In the genomic region with DNA sequence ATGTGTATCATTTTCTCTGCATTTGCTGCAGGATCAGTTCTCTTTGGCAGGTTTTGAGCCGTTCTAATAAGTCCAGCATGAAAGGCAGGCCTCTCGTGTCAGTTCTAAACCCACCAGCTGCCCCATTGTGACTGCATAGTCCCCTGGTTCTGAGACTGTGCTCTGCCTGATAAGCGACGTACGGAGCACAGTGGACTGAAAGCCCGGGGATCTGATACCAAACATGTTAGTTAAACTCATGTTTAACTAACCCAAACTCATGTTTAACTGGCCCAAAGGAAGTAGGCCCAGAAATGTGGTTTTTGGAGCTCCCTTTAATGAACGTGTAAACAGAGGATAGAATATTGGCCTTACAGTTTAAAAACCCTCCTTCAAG, we compare ENCODE assay signal across 1 cellular context.
TF ChIP-seq lines count a peak whose summit lies in the region.

No MANE protein-coding gene starts in this region.

TF ChIP-seq in HCT116, 20 proteins besides CTCF, POLR2A, EP300 and RAD21 (continued from another document):
- TF ChIP-seq, protein P1, sequence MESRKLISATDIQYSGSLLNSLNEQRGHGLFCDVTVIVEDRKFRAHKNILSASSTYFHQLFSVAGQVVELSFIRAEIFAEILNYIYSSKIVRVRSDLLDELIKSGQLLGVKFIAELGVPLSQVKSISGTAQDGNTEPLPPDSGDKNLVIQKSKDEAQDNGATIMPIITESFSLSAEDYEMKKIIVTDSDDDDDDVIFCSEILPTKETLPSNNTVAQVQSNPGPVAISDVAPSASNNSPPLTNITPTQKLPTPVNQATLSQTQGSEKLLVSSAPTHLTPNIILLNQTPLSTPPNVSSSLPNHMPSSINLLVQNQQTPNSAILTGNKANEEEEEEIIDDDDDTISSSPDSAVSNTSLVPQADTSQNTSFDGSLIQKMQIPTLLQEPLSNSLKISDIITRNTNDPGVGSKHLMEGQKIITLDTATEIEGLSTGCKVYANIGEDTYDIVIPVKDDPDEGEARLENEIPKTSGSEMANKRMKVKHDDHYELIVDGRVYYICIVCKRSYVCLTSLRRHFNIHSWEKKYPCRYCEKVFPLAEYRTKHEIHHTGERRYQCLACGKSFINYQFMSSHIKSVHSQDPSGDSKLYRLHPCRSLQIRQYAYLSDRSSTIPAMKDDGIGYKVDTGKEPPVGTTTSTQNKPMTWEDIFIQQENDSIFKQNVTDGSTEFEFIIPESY (IDR thresholded peaks at IDR 0.05; ENCODE audit: extremely low read depth, insufficient replicate concordance, low read length), result no peak
TF ChIP-seq in HCT116: peak in this region for 0.
